ENCODE assay signal across 20 cellular contexts in genomic region chr15:43423793-43424192, GRCh38.
"Had no signal": no experiment of that assay in that cellular context is flagged by ENCODE, and none has a peak within 500 bp of the region (broad histone marks: within the 10 kb centered on the region; RNA-seq: fewer than 3 reads in every experiment).

No MANE protein-coding gene starts in this region.

- H3K4me3 ChIP-seq: body of pancreas, lower lobe of right lung, ovary, tibial artery, uterus had no signal

- H3K4me1 ChIP-seq: body of pancreas, lower lobe of right lung, tibial artery, uterus had no signal

- FAIRE-seq: endothelial cell of umbilical vein had no signal

- DNase-seq: activated CD4-positive, alpha-beta T cell treated with anti-CD3 and anti-CD28 coated beads for 1 hour; activated CD4-positive, alpha-beta T cell treated with anti-CD3 and anti-CD28 coated beads, Interleukin-2, amount 50 U/mL, for 48 hours; activated naive CD4-positive, alpha-beta T cell treated with anti-CD3 and anti-CD28 coated beads, Interleukin-2, amount 50 U/mL, for 16 hours; activated T-cell treated with anti-CD3 and anti-CD28 coated beads, Interleukin-2, amount 50 U/mL, for 1 hour; amniotic stem cell; body of pancreas; cortex of kidney; effector CD8-positive, alpha-beta T cell; foreskin fibroblast; head of caudate nucleus; lower lobe of right lung; naive thymus-derived CD4-positive, alpha-beta T cell; ovary; stimulated activated CD4-positive, alpha-beta T cell treated with anti-CD3 and anti-CD28 coated beads, Interleukin-2, amount 100 ng/mL, for 48 hours; T1000; tibial artery; uterus had no signal

- H3K27me3 ChIP-seq: body of pancreas, ovary, tibial artery, uterus had no signal

- H3K9me3 Mint-ChIP-seq: central memory CD8-positive, alpha-beta T cell; stimulated activated memory B cell treated with anti-CD40 and anti-IgM and Interleukin-4, amounts not matched to agents 10 μg/mL and 1 μg/mL and 100 μg/mL, for 72 hours had no signal

- H3K27me3 Mint-ChIP-seq: central memory CD8-positive, alpha-beta T cell; naive thymus-derived CD4-positive, alpha-beta T cell; stimulated activated memory B cell treated with anti-CD40 and anti-IgM and Interleukin-4, amounts not matched to agents 10 μg/mL and 1 μg/mL and 100 μg/mL, for 72 hours had no signal

- H3K9me3 ChIP-seq: body of pancreas, lower lobe of right lung, ovary, tibial artery, uterus had no signal

- H3K4me1 Mint-ChIP-seq: central memory CD8-positive, alpha-beta T cell; stimulated activated memory B cell treated with anti-CD40 and anti-IgM and Interleukin-4, amounts not matched to agents 10 μg/mL and 1 μg/mL and 100 μg/mL, for 72 hours had no signal

- ATAC-seq: body of pancreas; lower lobe of right lung; naive thymus-derived CD4-positive, alpha-beta T cell; stimulated activated memory B cell treated with anti-CD40 and anti-IgM and Interleukin-4, amounts not matched to agents 10 μg/mL and 1 μg/mL and 100 μg/mL, for 72 hours had no signal

- H3K4me3 Mint-ChIP-seq: central memory CD8-positive, alpha-beta T cell; naive thymus-derived CD4-positive, alpha-beta T cell; stimulated activated memory B cell treated with anti-CD40 and anti-IgM and Interleukin-4, amounts not matched to agents 10 μg/mL and 1 μg/mL and 100 μg/mL, for 72 hours had no signal

- H3K36me3 ChIP-seq: ovary, uterus had no signal

- H3K27ac ChIP-seq: body of pancreas, lower lobe of right lung, ovary, tibial artery, uterus had no signal

- H3K27ac Mint-ChIP-seq: stimulated activated memory B cell treated with anti-CD40 and anti-IgM and Interleukin-4, amounts not matched to agents 10 μg/mL and 1 μg/mL and 100 μg/mL, for 72 hours had no signal
